8 cellular contexts compared by ENCODE assay signal in genomic region chr2:84631047-84631446, GRCh38.
DNase-seq lines count a peak whose midpoint lies in the region; ATAC-seq, FAIRE-seq and TF ChIP-seq lines count a peak whose summit lies in the region.

No MANE protein-coding gene starts in this region.

- H3K4me2 ChIP-seq in A549: peak overlapping the region; percentile 30; the same call in 2 of the 3 replicates

- H3K27ac ChIP-seq in A549: no peak overlapping the region
- no peak overlapping the region for H3K27ac ChIP-seq in WERI-Rb-1
- no peak overlapping the region for H3K27ac ChIP-seq in aorta (ENCODE audit: low read depth in 1 of 2, low read length in 2 of 2)

- FAIRE-seq in A549 (lab: Jason Lieb, UNC) (peak; percentile 88), HTR-8/SVneo (lab: Jason Lieb, UNC) (peak; percentile 82)

- no peaks in the 10 kb centered on the region for H3K4me1 ChIP-seq in A549
- H3K4me1 ChIP-seq in aorta (ENCODE audit: control insufficient read depth in 1 of 2, insufficient read depth in 2 of 2, low read length in 2 of 2): no peaks in the 10 kb centered on the region

- intact Hi-C loops in aorta (cut with DNase I): loop anchor here in 1 of 2 donors (10.0 kb wide), 1 partner anchor 136 kb away; no protein-coding TSS in a partner anchor

- CTCF ChIA-PET in A549 (lab: Yijun Ruan, JAX): interaction anchor here (0.7 to 2.3 kb wide), 17 partner anchors 9 to 316 kb away, joined by 3 to 11 read pairs (median 4); no protein-coding TSS in a partner anchor

- TF ChIP-seq EP300 in A549 (IDR thresholded peaks at IDR 0.05): no peak

- WGBS in A549 (ENCODE audit: missing lambda C conversion rate): 7% methylated on average over 6 of the region's 6 CpGs
- WGBS in aorta, 2 donors: 21 to 27% methylated on average over 6 of the region's 6 CpGs

- H3K4me3 ChIP-seq in A549 (no peak overlapping the region), WERI-Rb-1 (ENCODE audit: low read depth, low read length) (no peak overlapping the region), aorta (ENCODE audit: low read length in 2 of 2) (no peak overlapping the region)

- POLR2A ChIA-PET in A549 (lab: Yijun Ruan, JAX): no interaction called here

- TF ChIP-seq RAD21 in A549 (conservative IDR thresholded peaks at IDR 0.05 in 1 of 2, IDR thresholded peaks at IDR 0.05 in 1 of 2): peak; percentile 85 to 89

- TF ChIP-seq POLR2A in A549 (IDR thresholded peaks at IDR 0.05; ENCODE audit: low read length): no peak

- ATAC-seq in A549: peak; percentile 92 to 95
- ATAC-seq in aorta (ENCODE audit: low FRiP score): no peak

- H3K27me3 ChIP-seq in WERI-Rb-1 (ENCODE audit: insufficient read depth, low read depth, severe bottlenecking) (no peaks in the 10 kb centered on the region), aorta (ENCODE audit: control insufficient read depth in 1 of 2, insufficient read depth in 2 of 2, low read length in 1 of 2) (no peaks in the 10 kb centered on the region)

- no peaks in the 10 kb centered on the region for H3K9me3 ChIP-seq in A549
- no peaks in the 10 kb centered on the region for H3K9me3 ChIP-seq in WERI-Rb-1 (ENCODE audit: severe bottlenecking)
- no peaks in the 10 kb centered on the region for H3K9me3 ChIP-seq in aorta (ENCODE audit: control insufficient read depth, low read length)

- peak; percentile 52 to 54 for DNase-seq in A549 (ENCODE audit: low read depth in 1 of 2, low spot score in 1 of 2)
- peak; percentile 80 for DNase-seq in ELR (ENCODE audit: low read depth)
- DNase-seq in HTR-8/SVneo (ENCODE audit: insufficient read length, low spot score): peak; percentile 74
- peak; percentile 8 for DNase-seq in WERI-Rb-1
- peak; percentile 31 for DNase-seq in hepatic stellate cell (ENCODE audit: low spot score)
- DNase-seq in superior temporal gyrus (ENCODE audit: extremely low spot score): peak; percentile 47
- DNase-seq in aorta: no peak
- DNase-seq in NCI-H2196 (lab: John Stamatoyannopoulos, UW; ENCODE audit: unreplicated experiment): no peak

- H3K36me3 ChIP-seq in WERI-Rb-1 (no peaks in the 10 kb centered on the region), aorta (ENCODE audit: control insufficient read depth in 1 of 2, insufficient read depth in 2 of 2, low read length in 1 of 2) (no peaks in the 10 kb centered on the region)

- TF ChIP-seq CTCF in A549 (IDR thresholded peaks at IDR 0.05) (peak; percentile 80), WERI-Rb-1 (IDR thresholded peaks at IDR 0.05; ENCODE audit: low read depth, low read length) (peak; percentile 51)

TF ChIP-seq in A549, 52 proteins besides CTCF, POLR2A, EP300 and RAD21:
- TF ChIP-seq E2F6 (IDR thresholded peaks at IDR 0.05; ENCODE audit: borderline replicate concordance, low read depth) (no peak), HMGXB4 (CRISPR knock-in tag; IDR thresholded peaks at IDR 0.05; ENCODE audit: borderline replicate concordance) (no peak), CBX8 (IDR thresholded peaks at IDR 0.05) (no peak), TP53 (CRISPR knock-in tag; IDR thresholded peaks at IDR 0.05) (no peak), ATOH8 (CRISPR knock-in tag; IDR thresholded peaks at IDR 0.05; ENCODE audit: low read depth) (no peak), KDM1A (IDR thresholded peaks at IDR 0.05; ENCODE audit: low read depth) (no peak), ZC3H11A (IDR thresholded peaks at IDR 0.05) (no peak), SMC3 (IDR thresholded peaks at IDR 0.05) (peak; percentile 74), MAX (IDR thresholded peaks at IDR 0.05) (no peak)

Comparison
In these comparisons a context has a peak if more than half of its experiments do, and no peak if none do; other contexts are left out.
1. DNase-seq: peak in A549 (2 of 2), ELR (single experiment), HTR-8/SVneo (single experiment), WERI-Rb-1 (single experiment), hepatic stellate cell (single experiment) and superior temporal gyrus (single experiment); none in aorta (0 of 2) and NCI-H2196 (single experiment).